In the genomic region with DNA sequence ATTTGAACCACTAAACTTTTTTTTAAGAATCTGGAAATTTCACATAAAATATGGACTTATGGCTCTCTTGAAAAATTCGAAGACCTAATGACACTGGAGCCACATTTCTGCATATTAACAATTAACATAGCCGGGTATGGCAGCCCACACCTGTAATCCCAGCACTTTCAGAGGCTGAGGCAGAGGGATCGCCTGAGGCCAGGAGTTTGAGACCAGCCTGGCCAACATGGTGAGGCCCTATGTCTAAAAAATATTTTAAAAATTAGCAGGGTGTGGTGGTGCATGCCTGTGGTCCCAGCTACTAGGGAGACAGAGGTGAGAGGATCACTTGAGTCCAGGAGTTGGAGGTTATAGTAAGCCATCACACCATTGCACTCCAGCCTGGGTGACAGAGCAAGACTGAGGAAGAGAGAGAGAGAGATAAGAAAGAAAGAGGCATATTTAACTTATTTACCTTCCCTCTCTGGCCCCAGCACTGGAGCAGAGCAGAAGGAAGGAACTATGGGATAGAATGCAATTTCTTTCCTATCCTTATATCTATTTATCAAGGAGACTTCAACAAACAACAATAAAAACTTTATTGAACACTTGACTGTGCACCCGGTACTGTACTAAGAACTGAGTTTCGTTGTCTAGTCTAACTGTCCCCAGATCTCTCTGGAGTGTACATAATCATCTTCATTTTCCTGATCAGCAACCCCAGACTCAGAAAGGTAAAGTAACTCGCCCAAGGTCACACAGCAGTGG, we compare ENCODE assay signal across 2 cellular contexts.
TF ChIP-seq lines count a peak whose summit lies in the region.

No MANE protein-coding gene starts in this region.

TF ChIP-seq in IMR-90, 13 proteins besides CTCF, POLR2A, EP300 and RAD21:
- no peak for TF ChIP-seq BHLHE40 (IDR thresholded peaks at IDR 0.05; ENCODE audit: low read depth, low read length)

TF ChIP-seq in GM12878, 131 proteins besides CTCF, POLR2A, EP300 and RAD21:
- TF ChIP-seq, protein P1, sequence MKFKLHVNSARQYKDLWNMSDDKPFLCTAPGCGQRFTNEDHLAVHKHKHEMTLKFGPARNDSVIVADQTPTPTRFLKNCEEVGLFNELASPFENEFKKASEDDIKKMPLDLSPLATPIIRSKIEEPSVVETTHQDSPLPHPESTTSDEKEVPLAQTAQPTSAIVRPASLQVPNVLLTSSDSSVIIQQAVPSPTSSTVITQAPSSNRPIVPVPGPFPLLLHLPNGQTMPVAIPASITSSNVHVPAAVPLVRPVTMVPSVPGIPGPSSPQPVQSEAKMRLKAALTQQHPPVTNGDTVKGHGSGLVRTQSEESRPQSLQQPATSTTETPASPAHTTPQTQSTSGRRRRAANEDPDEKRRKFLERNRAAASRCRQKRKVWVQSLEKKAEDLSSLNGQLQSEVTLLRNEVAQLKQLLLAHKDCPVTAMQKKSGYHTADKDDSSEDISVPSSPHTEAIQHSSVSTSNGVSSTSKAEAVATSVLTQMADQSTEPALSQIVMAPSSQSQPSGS (IDR thresholded peaks at IDR 0.05; ENCODE audit: low read length), result no peak
- TF ChIP-seq, protein P2, sequence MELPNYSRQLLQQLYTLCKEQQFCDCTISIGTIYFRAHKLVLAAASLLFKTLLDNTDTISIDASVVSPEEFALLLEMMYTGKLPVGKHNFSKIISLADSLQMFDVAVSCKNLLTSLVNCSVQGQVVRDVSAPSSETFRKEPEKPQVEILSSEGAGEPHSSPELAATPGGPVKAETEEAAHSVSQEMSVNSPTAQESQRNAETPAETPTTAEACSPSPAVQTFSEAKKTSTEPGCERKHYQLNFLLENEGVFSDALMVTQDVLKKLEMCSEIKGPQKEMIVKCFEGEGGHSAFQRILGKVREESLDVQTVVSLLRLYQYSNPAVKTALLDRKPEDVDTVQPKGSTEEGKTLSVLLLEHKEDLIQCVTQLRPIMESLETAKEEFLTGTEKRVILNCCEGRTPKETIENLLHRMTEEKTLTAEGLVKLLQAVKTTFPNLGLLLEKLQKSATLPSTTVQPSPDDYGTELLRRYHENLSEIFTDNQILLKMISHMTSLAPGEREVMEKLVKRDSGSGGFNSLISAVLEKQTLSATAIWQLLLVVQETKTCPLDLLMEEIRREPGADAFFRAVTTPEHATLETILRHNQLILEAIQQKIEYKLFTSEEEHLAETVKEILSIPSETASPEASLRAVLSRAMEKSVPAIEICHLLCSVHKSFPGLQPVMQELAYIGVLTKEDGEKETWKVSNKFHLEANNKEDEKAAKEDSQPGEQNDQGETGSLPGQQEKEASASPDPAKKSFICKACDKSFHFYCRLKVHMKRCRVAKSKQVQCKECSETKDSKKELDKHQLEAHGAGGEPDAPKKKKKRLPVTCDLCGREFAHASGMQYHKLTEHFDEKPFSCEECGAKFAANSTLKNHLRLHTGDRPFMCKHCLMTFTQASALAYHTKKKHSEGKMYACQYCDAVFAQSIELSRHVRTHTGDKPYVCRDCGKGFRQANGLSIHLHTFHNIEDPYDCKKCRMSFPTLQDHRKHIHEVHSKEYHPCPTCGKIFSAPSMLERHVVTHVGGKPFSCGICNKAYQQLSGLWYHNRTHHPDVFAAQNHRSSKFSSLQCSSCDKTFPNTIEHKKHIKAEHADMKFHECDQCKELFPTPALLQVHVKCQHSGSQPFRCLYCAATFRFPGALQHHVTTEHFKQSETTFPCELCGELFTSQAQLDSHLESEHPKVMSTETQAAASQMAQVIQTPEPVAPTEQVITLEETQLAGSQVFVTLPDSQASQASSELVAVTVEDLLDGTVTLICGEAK (IDR thresholded peaks at IDR 0.05; ENCODE audit: borderline replicate concordance), result peak; percentile 64
